In the genomic region with DNA sequence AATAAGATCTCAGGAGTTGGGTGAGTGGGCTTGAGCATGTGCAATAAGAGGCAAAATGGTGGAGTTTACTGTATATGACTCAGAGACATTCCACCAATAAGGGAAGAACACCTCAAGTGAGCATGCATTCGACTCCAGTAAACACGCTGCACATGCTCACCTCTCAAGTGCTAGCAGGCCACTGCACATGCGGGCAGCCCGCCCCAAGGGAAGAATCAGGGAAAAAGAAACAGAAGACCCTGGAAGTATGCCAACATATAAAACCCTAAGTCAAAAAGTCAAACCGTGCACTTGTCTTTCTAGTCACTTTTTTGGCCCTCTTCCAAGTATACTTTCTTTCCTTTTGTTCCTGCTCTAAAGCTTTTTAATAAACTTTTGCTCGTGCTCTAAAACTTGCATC, we compare ENCODE assay signal across 16 cellular contexts.
DNase-seq lines count a peak whose midpoint lies in the region; ATAC-seq and TF ChIP-seq lines count a peak whose summit lies in the region.
"Had no signal": no experiment of that assay in that cellular context is flagged by ENCODE, and none has a peak within 500 bp of the region (broad histone marks: within the 10 kb centered on the region; RNA-seq: fewer than 3 reads in every experiment).

No MANE protein-coding gene starts in this region.

- 52 to 63% (median 60%) methylated on average over 6 of the region's 6 CpGs for WGBS in spleen, 5 donors

- H3K4me3 ChIP-seq in HEK293 (ENCODE audit: low read depth, low read length) (no peak overlapping the region), spleen (no peak overlapping the region), Peyer's patch (no peak overlapping the region)
- H3K4me3 ChIP-seq: HAP-1 had no signal

- no peak for TF ChIP-seq POLR2A in spleen (IDR thresholded peaks at IDR 0.05)
- TF ChIP-seq POLR2A in Peyer's patch (IDR thresholded peaks at IDR 0.05): no peak

- peak; percentile 3 for DNase-seq in LHCN-M2 (ENCODE audit: low read depth)
- peak; percentile 77 for DNase-seq in RPMI8226
- peak; percentile 42 for DNase-seq in spleen
- DNase-seq in Peyer's patch: no peak
- DNase-seq in GM10266 (ENCODE audit: extremely low spot score): no peak
- DNase-seq: BE2C; CD8-positive, alpha-beta T cell; COR-L47; DMS153; DMS79 treated with DMSO at 0.1 percent for 48 hours; EL had no signal

- POLR2A ChIA-PET in HEK293 (lab: Yijun Ruan, JAX): no interaction called here

- TF ChIP-seq CTCF in HEK293 (tag by site-specific recombination; IDR thresholded peaks at IDR 0.05) (no peak), spleen (IDR thresholded peaks at IDR 0.05 in 8 of 11, conservative IDR thresholded peaks at IDR 0.05 in 3 of 11) (no peak), Peyer's patch (IDR thresholded peaks at IDR 0.05) (no peak), GM10266 (IDR thresholded peaks at IDR 0.05; ENCODE audit: control insufficient read depth, insufficient read depth, low read depth, missing control alignments) (no peak)

- no peak for ATAC-seq in HG03095 (IDR thresholded peaks at IDR 0.05; ENCODE audit: unreplicated experiment)
- ATAC-seq: CD8-positive, alpha-beta T cell had no signal

- H3K36me3 ChIP-seq in HEK293 (ENCODE audit: control insufficient read depth in 2 of 2, insufficient read depth in 1 of 2, low read length in 2 of 2): no peaks in the 10 kb centered on the region
- no peaks in the 10 kb centered on the region for H3K36me3 ChIP-seq in spleen
- H3K36me3 ChIP-seq in Peyer's patch: no peaks in the 10 kb centered on the region
- H3K36me3 ChIP-seq: BE2C, HAP-1 had no signal

- H3K27me3 ChIP-seq in spleen (replicated peaks in 1 of 7) (no peaks in the 10 kb centered on the region), Peyer's patch (no peaks in the 10 kb centered on the region)

- H3K4me1 ChIP-seq in HEK293 (ENCODE audit: control insufficient read depth, insufficient read depth, low read length): 0 out of 2 replicates have a peak, but pooled peaks cover 2% of the 10 kb centered on the region
- H3K4me1 ChIP-seq in spleen: peaks cover 5 to 15% (median 14%) of the 10 kb centered on the region in 6 donors
- peaks cover 0 to 13% (median 5%) of the 10 kb centered on the region in 4 donors for H3K4me1 ChIP-seq in Peyer's patch
- H3K4me1 ChIP-seq: BE2C, HAP-1 had no signal

- H3K27ac ChIP-seq in HEK293 (ENCODE audit: extremely low read depth, low read depth, low read length): no peak overlapping the region
- no peak overlapping the region for H3K27ac ChIP-seq in spleen
- no peak overlapping the region for H3K27ac ChIP-seq in Peyer's patch
- H3K27ac ChIP-seq: C4-2B, HL-60 had no signal

- CTCF ChIA-PET in HEK293 (lab: Yijun Ruan, JAX): no interaction called here

- intact Hi-C loops in spleen (cut with DNase I; ENCODE audit: low total_unique reads): no loop called here

- H3K9me3 ChIP-seq in HEK293 (ENCODE audit: control insufficient read depth, insufficient read depth, low read depth, low read length) (no peaks in the 10 kb centered on the region), spleen (peaks cover 0 to 8% (median 0%) of the 10 kb centered on the region in 8 donors), Peyer's patch (no peaks in the 10 kb centered on the region)
- H3K9me3 ChIP-seq: BE2C, HAP-1 had no signal

TF ChIP-seq in HEK293, 187 proteins besides CTCF, POLR2A, EP300 and RAD21:
- TF ChIP-seq, protein P1, sequence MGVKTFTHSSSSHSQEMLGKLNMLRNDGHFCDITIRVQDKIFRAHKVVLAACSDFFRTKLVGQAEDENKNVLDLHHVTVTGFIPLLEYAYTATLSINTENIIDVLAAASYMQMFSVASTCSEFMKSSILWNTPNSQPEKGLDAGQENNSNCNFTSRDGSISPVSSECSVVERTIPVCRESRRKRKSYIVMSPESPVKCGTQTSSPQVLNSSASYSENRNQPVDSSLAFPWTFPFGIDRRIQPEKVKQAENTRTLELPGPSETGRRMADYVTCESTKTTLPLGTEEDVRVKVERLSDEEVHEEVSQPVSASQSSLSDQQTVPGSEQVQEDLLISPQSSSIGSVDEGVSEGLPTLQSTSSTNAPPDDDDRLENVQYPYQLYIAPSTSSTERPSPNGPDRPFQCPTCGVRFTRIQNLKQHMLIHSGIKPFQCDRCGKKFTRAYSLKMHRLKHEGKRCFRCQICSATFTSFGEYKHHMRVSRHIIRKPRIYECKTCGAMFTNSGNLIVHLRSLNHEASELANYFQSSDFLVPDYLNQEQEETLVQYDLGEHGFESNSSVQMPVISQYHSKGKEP (tag by site-specific recombination; IDR thresholded peaks at IDR 0.05): peak; percentile 51
- TF ChIP-seq ZNF416 (tag by site-specific recombination; IDR thresholded peaks at IDR 0.05): no peak

Comparison
In these comparisons a context has a peak if more than half of its experiments do, and no peak if none do; other contexts are left out.
1. DNase-seq: peak in LHCN-M2 (single experiment), RPMI8226 (single experiment) and spleen (single experiment); none in Peyer's patch (0 of 3) and GM10266 (single experiment).